Comparison of ENCODE assay signal across 8 cellular contexts in genomic region chr20:43658068-43658722, GRCh38. TPM values are rescaled to one million over a fixed set of nuclear protein-coding genes. Genes with fewer than 3 reads are reported as not detected.
DNase-seq lines count a peak whose midpoint lies in the region; ATAC-seq and TF ChIP-seq lines count a peak whose summit lies in the region.

No MANE protein-coding gene starts in this region.

- 66% methylated on average over 8 of the region's 11 CpGs for WGBS in esophagus muscularis mucosa
- 76 to 82% (median 81%) methylated on average over 11 of the region's 11 CpGs for WGBS in psoas muscle, 3 donors

- H3K27me3 ChIP-seq in WERI-Rb-1 (ENCODE audit: insufficient read depth, low read depth, severe bottlenecking) (no peaks in the 10 kb centered on the region), esophagus muscularis mucosa (no peaks in the 10 kb centered on the region), psoas muscle (ENCODE audit: insufficient read depth in 3 of 3, low read length in 2 of 3) (peaks cover 0 to 29% (median 0%) of the 10 kb centered on the region in 3 donors)

- peak; percentile 1 for ATAC-seq in HG03108 (IDR thresholded peaks at IDR 0.05; ENCODE audit: unreplicated experiment)
- ATAC-seq in psoas muscle = peak in 1 of 4 donors; percentile 12
- ATAC-seq in GM19467 (IDR thresholded peaks at IDR 0.05; ENCODE audit: unreplicated experiment) = no peak
- no peak for ATAC-seq in HG02798 (IDR thresholded peaks at IDR 0.05; ENCODE audit: poor library complexity, unreplicated experiment)

- no peaks in the 10 kb centered on the region for H3K36me3 ChIP-seq in WERI-Rb-1
- no peaks in the 10 kb centered on the region for H3K36me3 ChIP-seq in esophagus muscularis mucosa
- H3K36me3 ChIP-seq in psoas muscle (ENCODE audit: insufficient read depth in 1 of 2, low read depth in 1 of 2) = no peaks in the 10 kb centered on the region

- no peak for TF ChIP-seq POLR2A in esophagus muscularis mucosa (IDR thresholded peaks at IDR 0.05; ENCODE audit: low read depth)

- DNase-seq in Daoy (ENCODE audit: low read depth) = peak; percentile 51
- no peak for DNase-seq in WERI-Rb-1
- DNase-seq in esophagus muscularis mucosa (ENCODE audit: extremely low spot score) = no peak
- DNase-seq in psoas muscle = no peak
- no peak for DNase-seq in foreskin melanocyte

- H3K4me3 ChIP-seq in WERI-Rb-1 (ENCODE audit: low read depth, low read length) = peak overlapping the region; percentile 85
- H3K4me3 ChIP-seq in esophagus muscularis mucosa = peak overlapping the region; percentile 63 to 83 (median 64)
- H3K4me3 ChIP-seq in psoas muscle = peak overlapping the region; percentile 72

- no peak for TF ChIP-seq EP300 in esophagus muscularis mucosa (IDR thresholded peaks at IDR 0.05)

- H3K4me1 ChIP-seq in esophagus muscularis mucosa (peaks cover 3 to 16% (median 15%) of the 10 kb centered on the region in 4 donors), psoas muscle (peaks cover 9% of the 10 kb centered on the region)

- TF ChIP-seq CTCF in WERI-Rb-1 (IDR thresholded peaks at IDR 0.05; ENCODE audit: low read depth, low read length) (0 out of 2 replicates have a peak, but pooled peaks have one; percentile 6), esophagus muscularis mucosa (IDR thresholded peaks at IDR 0.05) (no peak), psoas muscle (IDR thresholded peaks at IDR 0.05) (no peak)

- H3K9me3 ChIP-seq in WERI-Rb-1 (ENCODE audit: severe bottlenecking) (no peaks in the 10 kb centered on the region), esophagus muscularis mucosa (no peaks in the 10 kb centered on the region), psoas muscle (no peaks in the 10 kb centered on the region)

- intact Hi-C loops in esophagus muscularis mucosa (cut with DNase I) = no loop called here
- intact Hi-C loops in psoas muscle (cut with DNase I) = no loop called here

- H3K27ac ChIP-seq in WERI-Rb-1 (peak overlapping the region; percentile 77), esophagus muscularis mucosa (replicated peaks in 1 of 4) (peak overlapping the region; percentile 62 to 78 (median 72)), psoas muscle (no peak overlapping the region)

RNA-seq across cellular contexts. Expression of gene MYBL2, which starts 8.7 kb away (rescaled TPM):
- total RNA-seq in Daoy (2014; rRNA removed; shearing (Covaris generic)) = 30.0 and 48.8 TPM in 2 replicates
- total RNA-seq in esophagus muscularis mucosa (under 1 TPM in 3 of 4 donors, not detected in 1; 0.11 to 0.33 (median 0.19) TPM), psoas muscle (under 1 TPM in 1 of 4 donors, not detected in 3; 0.17 TPM)
- under 1 TPM in 2 of 3 donors, not detected in 1; 0.05 to 0.10 TPM for polyA plus RNA-seq in psoas muscle

Comparison
In these comparisons a context has a peak if more than half of its experiments do, and no peak if none do; other contexts are left out.
1. RNA of gene MYBL2, which starts 8.7 kb away (total RNA-seq): 30.0 to 48.8 TPM in Daoy; 0.11 to 0.33 TPM in esophagus muscularis mucosa and 0.17 TPM in psoas muscle; every median in the first group is over 10 times any median in the second.
2. Peak in every context shown above with its lines, with median percentiles within 50 percentile points of each other: H3K4me3 ChIP-seq.